2 cellular contexts compared by ENCODE assay signal in genomic region chr10:117569610-117570395, GRCh38.
TF ChIP-seq lines count a peak whose summit lies in the region.

No MANE protein-coding gene starts in this region.

TF ChIP-seq in HEK293, 187 proteins besides CTCF, POLR2A, EP300 and RAD21 (continued from another document):
- peak; percentile 39; the same call in 1 of the 2 replicates for TF ChIP-seq PRDM10 (tag by site-specific recombination; IDR thresholded peaks at IDR 0.05)
- TF ChIP-seq ZNF148 (tag by site-specific recombination; IDR thresholded peaks at IDR 0.05; ENCODE audit: borderline replicate concordance) = no peak

TF ChIP-seq in K562, 482 proteins besides CTCF, POLR2A, EP300 and RAD21 (continued from another document):
- TF ChIP-seq ZBTB5 (IDR thresholded peaks at IDR 0.05) = no peak
- no peak for TF ChIP-seq MTA3 (IDR thresholded peaks at IDR 0.05; ENCODE audit: borderline replicate concordance)
- no peak for TF ChIP-seq HBP1 (CRISPR knock-in tag; IDR thresholded peaks at IDR 0.05)
- TF ChIP-seq MECOM (CRISPR knock-in tag; IDR thresholded peaks at IDR 0.05) = no peak
- TF ChIP-seq ZNF316 (IDR thresholded peaks at IDR 0.05) = peak; percentile 68
- no peak for TF ChIP-seq POLR2B (IDR thresholded peaks at IDR 0.05; ENCODE audit: low read depth, partially characterized antibody)
- no peak for TF ChIP-seq MNT (conservative IDR thresholded peaks at IDR 0.05)
- TF ChIP-seq MCM5 (IDR thresholded peaks at IDR 0.05; ENCODE audit: low read depth) = no peak
- no peak for TF ChIP-seq PHB (CRISPR knock-in tag; IDR thresholded peaks at IDR 0.05)
- no peak for TF ChIP-seq PTBP1 (IDR thresholded peaks at IDR 0.05; ENCODE audit: low read depth, low read length)
- no peak for TF ChIP-seq FOS (IDR thresholded peaks at IDR 0.05; ENCODE audit: extremely low read depth, insufficient read length)
- peak; percentile 53; the same call in 1 of the 2 replicates for TF ChIP-seq C11orf30 (IDR thresholded peaks at IDR 0.05; ENCODE audit: low read depth)
- TF ChIP-seq BRCA1 (IDR thresholded peaks at IDR 0.05) = no peak
- TF ChIP-seq BRCA1 (CRISPR knock-in tag; IDR thresholded peaks at IDR 0.05) = no peak
- TF ChIP-seq MEF2A (IDR thresholded peaks at IDR 0.05; ENCODE audit: control insufficient read depth, low read depth, low read length) = no peak
- 0 out of 2 replicates have a peak, but pooled peaks have one; percentile 14 for TF ChIP-seq MAFF (IDR thresholded peaks at IDR 0.05; ENCODE audit: low read length)
- no peak for TF ChIP-seq GABPB2 (CRISPR knock-in tag; conservative IDR thresholded peaks at IDR 0.05)
- TF ChIP-seq ZNF277 (CRISPR knock-in tag; IDR thresholded peaks at IDR 0.05; ENCODE audit: borderline replicate concordance) = no peak
- no peak for TF ChIP-seq ZNF583 (CRISPR knock-in tag; IDR thresholded peaks at IDR 0.05)
- TF ChIP-seq FOXJ2 (tag; IDR thresholded peaks at IDR 0.05) = no peak
- no peak for TF ChIP-seq YBX1 (IDR thresholded peaks at IDR 0.05)
- no peak for TF ChIP-seq IRF2 (CRISPR knock-in tag; IDR thresholded peaks at IDR 0.05)
- peak; percentile 61 for TF ChIP-seq MAFG (tag; conservative IDR thresholded peaks at IDR 0.05)
- TF ChIP-seq MLX (CRISPR knock-in tag; conservative IDR thresholded peaks at IDR 0.05) = no peak
- TF ChIP-seq THRAP3 (IDR thresholded peaks at IDR 0.05; ENCODE audit: borderline replicate concordance) = no peak
- no peak for TF ChIP-seq UBTF (IDR thresholded peaks at IDR 0.05; ENCODE audit: borderline replicate concordance in 1 of 2, low read depth in 2 of 2, low read length in 2 of 2)
